In genomic region chr7:64625114-64626082, GRCh38 we compare ENCODE assay signal across 8 cellular contexts. TPM values are rescaled to one million over a fixed set of nuclear protein-coding genes. Genes with fewer than 3 reads are reported as not detected.
DNase-seq lines count a peak whose midpoint lies in the region; ATAC-seq and TF ChIP-seq lines count a peak whose summit lies in the region.

No MANE protein-coding gene starts in this region.

- H3K27ac ChIP-seq in left ventricle myocardium inferior (replicated peaks) = no peak overlapping the region
- H3K27ac ChIP-seq in thyroid gland = no peak overlapping the region

- H3K27me3 ChIP-seq in left ventricle myocardium inferior (ENCODE audit: low read depth) (no peaks in the 10 kb centered on the region), thyroid gland (no peaks in the 10 kb centered on the region)

- ATAC-seq in left cardiac atrium (no peak), omental fat pad (ENCODE audit: low FRiP score) (no peak)

- H3K4me1 ChIP-seq in left ventricle myocardium inferior = no peaks in the 10 kb centered on the region
- no peaks in the 10 kb centered on the region for H3K4me1 ChIP-seq in thyroid gland

- H3K4me3 ChIP-seq in left ventricle myocardium inferior (no peak overlapping the region), fibroblast of pulmonary artery (replicated peaks; ENCODE audit: low read depth, low read length) (no peak overlapping the region), thyroid gland (replicated peaks in 1 of 3) (no peak overlapping the region)

- peaks cover 3% of the 10 kb centered on the region for H3K9me3 ChIP-seq in left ventricle myocardium inferior (replicated peaks)
- no peaks in the 10 kb centered on the region for H3K9me3 ChIP-seq in thyroid gland

- TF ChIP-seq CTCF in left ventricle myocardium inferior (IDR thresholded peaks at IDR 0.05; ENCODE audit: borderline replicate concordance) (peak; percentile 88), fibroblast of pulmonary artery (IDR thresholded peaks at IDR 0.05; ENCODE audit: low read length, missing control alignments) (peak; percentile 47), thyroid gland (IDR thresholded peaks at IDR 0.05) (peak; percentile 24 to 72 (median 52)), omental fat pad (IDR thresholded peaks at IDR 0.05) (peak in 1 of 3 donors; percentile 23)

- no peak for TF ChIP-seq POLR2A in thyroid gland (IDR thresholded peaks at IDR 0.05)

- H3K36me3 ChIP-seq in left ventricle myocardium inferior = no peaks in the 10 kb centered on the region
- H3K36me3 ChIP-seq in thyroid gland = no peaks in the 10 kb centered on the region

- intact Hi-C loops in left ventricle myocardium inferior (cut with micrococcal nuclease) (no loop called here), left cardiac atrium (cut with DNase I) (loop anchor here in 1 of 2 donors (10.0 kb wide), 1 partner anchor 1611 kb away; no protein-coding TSS in a partner anchor), thyroid gland (cut with DNase I) (no loop called here)

- WGBS in thyroid gland, 2 donors = 21 to 22% methylated on average over 12 of the region's 12 CpGs

- no peak for DNase-seq in left ventricle myocardium inferior
- no peak for DNase-seq in left cardiac atrium
- DNase-seq in NCI-H69 (lab: John Stamatoyannopoulos, UW) = peak; percentile 11
- DNase-seq in fibroblast of pulmonary artery (ENCODE audit: low read depth) = no peak
- DNase-seq in thyroid gland = no peak
- no peak for DNase-seq in GOT3 (lab: John Stamatoyannopoulos, UW)
- no peak for DNase-seq in omental fat pad (ENCODE audit: low spot score)
- no peak for DNase-seq in activated CD4-positive, alpha-beta T cell treated with anti-CD3 and anti-CD28 coated beads for 1 hour

RNA-seq across cellular contexts. Expression of gene ZNF107, which starts 40.5 kb away (rescaled TPM):
- 1.4 TPM for total RNA-seq in left ventricle myocardium inferior
- total RNA-seq in left cardiac atrium = 1 to 10 TPM; 1.6 to 2.4 TPM
- total RNA-seq in thyroid gland = 10 to 100 TPM in 3 of 4 donors, 1 to 10 TPM in 1; 8.5 to 16.4 (median 12.9) TPM
- 10 to 100 TPM in 1 of 4 donors, 1 to 10 TPM in 3; 2.2 to 12.9 (median 3.7) TPM for total RNA-seq in omental fat pad
